11 cellular contexts compared by ENCODE assay signal in the genomic region with DNA sequence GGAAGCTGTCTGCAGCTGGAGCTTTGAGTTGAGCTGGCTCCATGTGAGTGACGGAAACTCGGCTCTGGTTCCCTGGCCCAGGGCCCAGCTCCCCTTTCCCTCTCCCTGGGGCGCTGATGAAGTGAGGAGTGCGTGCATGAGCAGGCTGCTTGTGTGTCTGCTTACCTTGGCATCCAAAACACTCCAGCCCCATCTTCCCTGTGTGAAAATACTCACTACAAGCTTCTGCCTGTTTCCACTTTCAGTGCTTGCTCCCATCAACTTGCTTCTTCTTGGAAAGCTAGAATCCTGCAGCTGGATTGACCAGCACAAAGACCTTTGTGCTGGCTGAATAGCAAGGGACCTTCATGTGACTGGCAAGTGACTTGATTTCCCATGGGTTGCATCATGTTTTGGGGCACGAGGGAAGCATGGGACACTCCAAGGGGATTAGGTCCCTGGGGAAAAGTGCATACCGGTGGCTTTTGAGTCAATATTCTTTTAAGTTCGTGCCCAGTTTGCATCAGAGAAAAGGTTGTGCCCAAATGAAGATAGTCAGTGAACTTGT.
DNase-seq lines count a peak whose midpoint lies in the region; ATAC-seq and TF ChIP-seq lines count a peak whose summit lies in the region.
"Had no signal": no experiment of that assay in that cellular context is flagged by ENCODE, and none has a peak within 500 bp of the region (broad histone marks: within the 10 kb centered on the region; RNA-seq: fewer than 3 reads in every experiment).

No MANE protein-coding gene starts in this region.

- H3K9me3 Mint-ChIP-seq in type B pancreatic cell = no peaks in the 10 kb centered on the region
- H3K9me3 Mint-ChIP-seq: activated T-cell treated with anti-CD3 and anti-CD28 coated beads, Interleukin-2, amount 50 U/mL, for 24 hours had no signal

- TF ChIP-seq CTCF in fibroblast of the aortic adventitia (IDR thresholded peaks at IDR 0.05; ENCODE audit: insufficient read depth, low read length) (no peak), type B pancreatic cell (conservative IDR thresholded peaks at IDR 0.05) (no peak)

- intact Hi-C loops in posterior vena cava (cut with DNase I) = no loop called here

- peak; percentile 43 for DNase-seq in Daoy (ENCODE audit: low read depth)
- DNase-seq in NCI-H69 (lab: John Stamatoyannopoulos, UW) = peak; percentile 44
- peak; percentile 16 for DNase-seq in fibroblast of the aortic adventitia (ENCODE audit: low read depth)
- peak; percentile 75 for DNase-seq in posterior vena cava (ENCODE audit: low spot score)
- no peak for DNase-seq in germinal center (ENCODE audit: low spot score)
- DNase-seq in type B pancreatic cell (ENCODE audit: extremely low spot score, unreplicated experiment) = no peak
- DNase-seq in activated CD4-positive, alpha-beta T cell treated with anti-CD3 and anti-CD28 coated beads, Interleukin-2, amount 50 U/mL, for 1 hour = no peak
- DNase-seq: activated CD4-positive, CD25-positive, alpha-beta regulatory T cell; activated T-cell treated with anti-CD3 and anti-CD28 coated beads, Interleukin-2, amount 50 U/mL, for 24 hours had no signal

- no peak overlapping the region for H3K4me3 Mint-ChIP-seq in type B pancreatic cell
- H3K4me3 Mint-ChIP-seq: activated T-cell treated with anti-CD3 and anti-CD28 coated beads, Interleukin-2, amount 50 U/mL, for 24 hours had no signal

- ATAC-seq in HG02938 (IDR thresholded peaks at IDR 0.05; ENCODE audit: unreplicated experiment) = no peak

- peaks cover 29% of the 10 kb centered on the region for H3K4me1 Mint-ChIP-seq in type B pancreatic cell (ENCODE audit: unreplicated experiment)

- no peaks in the 10 kb centered on the region for H3K36me3 Mint-ChIP-seq in type B pancreatic cell

- H3K4me3 ChIP-seq in fibroblast of the aortic adventitia (ENCODE audit: low read depth, low read length) = no peak overlapping the region
- H3K4me3 ChIP-seq: smooth muscle cell had no signal

- H3K27me3 Mint-ChIP-seq in type B pancreatic cell = peaks cover 19% of the 10 kb centered on the region
- H3K27me3 Mint-ChIP-seq: activated T-cell treated with anti-CD3 and anti-CD28 coated beads, Interleukin-2, amount 50 U/mL, for 24 hours had no signal

- H3K27ac Mint-ChIP-seq in type B pancreatic cell = no peak overlapping the region
- H3K27ac Mint-ChIP-seq: activated T-cell treated with anti-CD3 and anti-CD28 coated beads, Interleukin-2, amount 50 U/mL, for 24 hours had no signal

Comparison
In these comparisons a context has a peak if more than half of its experiments do, and no peak if none do; other contexts are left out.
1. DNase-seq: peak in Daoy (single experiment), NCI-H69 (single experiment), fibroblast of the aortic adventitia (single experiment) and posterior vena cava (single experiment); none in germinal center (single experiment), type B pancreatic cell (single experiment) and activated CD4-positive, alpha-beta T cell treated with anti-CD3 and anti-CD28 coated beads, Interleukin-2, amount 50 U/mL, for 1 hour (single experiment).